26 cellular contexts compared by ENCODE assay signal in genomic region chr19:12453495-12453894, GRCh38. TPM values are rescaled to one million over a fixed set of nuclear protein-coding genes. Genes with fewer than 3 reads are reported as not detected.
DNase-seq lines count a peak whose midpoint lies in the region; ATAC-seq and TF ChIP-seq lines count a peak whose summit lies in the region.
"Had no signal": no experiment of that assay in that cellular context is flagged by ENCODE, and none has a peak within 500 bp of the region (broad histone marks: within the 10 kb centered on the region; RNA-seq: fewer than 3 reads in every experiment).

No MANE protein-coding gene starts in this region.

- dilution Hi-C loops in mammary epithelial cell (cut with HindIII; ENCODE audit: low sequenced_read_pairs), result no loop called here

- CTCF ChIA-PET in mammary epithelial cell (lab: Charles Lee; ENCODE audit: low non-redundant PET) (no interaction called here), MCF 10A (lab: Yijun Ruan, JAX) (interaction anchor here (0.6 to 1.0 kb wide), 3 partner anchors 60 to 1046 kb away, joined by 3 to 4 read pairs (median 3); no protein-coding TSS in a partner anchor)

- H3K79me2 ChIP-seq in mammary epithelial cell (ENCODE audit: insufficient read depth, low read length), result no peaks in the 10 kb centered on the region

- 10% methylated on average over 3 of the region's 6 CpGs for WGBS in mammary epithelial cell (ENCODE audit: low coverage, missing lambda C conversion rate)

- POLR2A ChIA-PET in MCF 10A (lab: Yijun Ruan, JAX), result interaction anchor here (0.7 kb wide), 1 partner anchor 290 kb away, joined by 3 read pairs; no protein-coding TSS in a partner anchor

- no peaks in the 10 kb centered on the region for H3K4me1 ChIP-seq in mammary epithelial cell (ENCODE audit: insufficient read depth, low read length)
- H3K4me1 ChIP-seq: adrenal gland, esophagus muscularis mucosa, tibial nerve had no signal

- in situ Hi-C loops in mammary epithelial cell (cut with MboI; ENCODE audit: low sequenced_read_pairs in 2 of 2), result no loop called here

- H3K4me3 ChIP-seq in mammary epithelial cell (replicated peaks in 1 of 3; ENCODE audit: insufficient read depth in 1 of 3, low read depth in 2 of 3, low read length in 3 of 3), result no peak overlapping the region
- H3K4me3 ChIP-seq: adrenal gland, esophagus muscularis mucosa, tibial nerve had no signal

- H3K27ac Mint-ChIP-seq in MCF 10A (ENCODE audit: low read depth, unreplicated experiment) (no peak overlapping the region), CD14-positive monocyte (no peak overlapping the region), osteocyte (ENCODE audit: unreplicated experiment) (no peak overlapping the region)
- H3K27ac Mint-ChIP-seq: activated CD4-positive, alpha-beta memory T cell treated with anti-CD3 and anti-CD28 coated beads, Interleukin-2, amount 10 ng/mL, durations not matched to agents 7 days and 5 days; activated naive CD4-positive, alpha-beta T cell treated with anti-CD3 and anti-CD28 coated beads, Interleukin-2, amount 10 ng/mL, durations not matched to agents 7 days and 5 days; brain; natural killer cell had no signal

- H3K27ac ChIP-seq in mammary epithelial cell (ENCODE audit: insufficient read depth, low read depth, low read length), result no peak overlapping the region
- H3K27ac ChIP-seq: adrenal gland, esophagus muscularis mucosa, tibial nerve had no signal

- DNase-seq in mammary epithelial cell (peak; percentile 20), MCF 10A (ENCODE audit: unreplicated experiment) (no peak), NCI-H510A treated with DMSO at 0.1 percent for 48 hours (lab: John Stamatoyannopoulos, UW) (peak; percentile 8), left colon (peak; percentile 35 to 52), NCI-H146 (lab: John Stamatoyannopoulos, UW) (no peak), CD14-positive monocyte (ENCODE audit: low spot score) (no peak), GM03348 (ENCODE audit: low spot score) (no peak), osteocyte (ENCODE audit: extremely low spot score, unreplicated experiment) (no peak)
- DNase-seq: activated CD4-positive, alpha-beta memory T cell treated with anti-CD3 and anti-CD28 coated beads, Interleukin-2, amount 10 ng/mL, durations not matched to agents 7 days and 5 days; activated CD4-positive, alpha-beta T cell treated with anti-CD3 and anti-CD28 coated beads for 1 hour; activated CD8-positive, alpha-beta memory T cell treated with anti-CD3 and anti-CD28 coated beads, Interleukin-2, amount 50 U/mL, for 4 hours; activated naive CD4-positive, alpha-beta T cell treated with anti-CD3 and anti-CD28 coated beads, Interleukin-2, amount 10 ng/mL, durations not matched to agents 7 days and 5 days; adrenal gland; cerebellar nuclear complex; foreskin fibroblast; midbrain; natural killer cell; NCI-H2171 treated with DMSO at 0.1 percent for 48 hours; NCI-H526 treated with DMSO at 0.1 percent for 48 hours; nucleus accumbens; SHP77; stimulated activated CD4-positive, alpha-beta T cell treated with anti-CD3 and anti-CD28 coated beads, Interleukin-4, amount 100 ng/mL, for 24 hours had no signal

- H3K9me3 ChIP-seq in mammary epithelial cell (replicated peaks; ENCODE audit: insufficient read depth, low read length), result peaks cover 26% of the 10 kb centered on the region
- H3K9me3 ChIP-seq: adrenal gland had no signal

- H3K36me3 Mint-ChIP-seq in MCF 10A (ENCODE audit: insufficient read depth, unreplicated experiment) (no peaks in the 10 kb centered on the region), CD14-positive monocyte (peaks cover 0 to 3% of the 10 kb centered on the region in 2 donors), osteocyte (ENCODE audit: unreplicated experiment) (peaks cover 32% of the 10 kb centered on the region)
- H3K36me3 Mint-ChIP-seq: activated naive CD4-positive, alpha-beta T cell treated with anti-CD3 and anti-CD28 coated beads, Interleukin-2, amount 10 ng/mL, durations not matched to agents 7 days and 5 days had no signal

- no peak for TF ChIP-seq CTCF in mammary epithelial cell (conservative IDR thresholded peaks at IDR 0.05 in 1 of 2, IDR thresholded peaks at IDR 0.05 in 1 of 2; ENCODE audit: extremely low read depth in 1 of 2, insufficient read depth in 1 of 2, low read depth in 1 of 2, low read length in 2 of 2)
- TF ChIP-seq CTCF in MCF 10A (IDR thresholded peaks at IDR 0.05; ENCODE audit: unreplicated experiment), result no peak
- no peak for TF ChIP-seq CTCF in CD14-positive monocyte (IDR thresholded peaks at IDR 0.05)
- no peak for TF ChIP-seq CTCF in osteocyte (IDR thresholded peaks at IDR 0.05)

- peak; percentile 46 for ATAC-seq in left colon
- ATAC-seq: natural killer cell, Panc1 had no signal

- H3K9me3 Mint-ChIP-seq in MCF 10A (ENCODE audit: unreplicated experiment) (peaks cover 24% of the 10 kb centered on the region), CD14-positive monocyte (peaks cover 36 to 84% (median 76%) of the 10 kb centered on the region in 7 donors), osteocyte (ENCODE audit: unreplicated experiment) (peaks cover 47% of the 10 kb centered on the region)

- no peak overlapping the region for H3K9ac ChIP-seq in mammary epithelial cell (ENCODE audit: insufficient read depth, low read length)

- no peaks in the 10 kb centered on the region for H4K20me1 ChIP-seq in mammary epithelial cell (ENCODE audit: insufficient read depth, low read length)

- H3K27me3 Mint-ChIP-seq in MCF 10A (ENCODE audit: insufficient read depth, unreplicated experiment) (no peaks in the 10 kb centered on the region), CD14-positive monocyte (ENCODE audit: low read depth in 3 of 3) (peaks cover 0 to 3% (median 3%) of the 10 kb centered on the region in 3 donors), osteocyte (ENCODE audit: unreplicated experiment) (no peaks in the 10 kb centered on the region)
- H3K27me3 Mint-ChIP-seq: activated CD4-positive, alpha-beta memory T cell treated with anti-CD3 and anti-CD28 coated beads, Interleukin-2, amount 10 ng/mL, durations not matched to agents 7 days and 5 days; activated naive CD4-positive, alpha-beta T cell treated with anti-CD3 and anti-CD28 coated beads, Interleukin-2, amount 10 ng/mL, durations not matched to agents 7 days and 5 days; brain had no signal

- H3K4me2 ChIP-seq in mammary epithelial cell (ENCODE audit: insufficient read depth, low read depth, low read length), result no peak overlapping the region

- intact Hi-C loops in mammary epithelial cell (cut with micrococcal nuclease), result no loop called here
- intact Hi-C loops in MCF 10A (cut with micrococcal nuclease), result no loop called here
- intact Hi-C loops in left colon (cut with DNase I, micrococcal nuclease), result no loop called here
- intact Hi-C loops in CD14-positive monocyte (cut with micrococcal nuclease), result no loop called here

- H2AFZ ChIP-seq in mammary epithelial cell (ENCODE audit: low read depth, low read length), result no peak overlapping the region

- no peaks in the 10 kb centered on the region for H3K36me3 ChIP-seq in mammary epithelial cell (ENCODE audit: insufficient read depth, low read length)
- H3K36me3 ChIP-seq: adrenal gland had no signal

- no peaks in the 10 kb centered on the region for H3K27me3 ChIP-seq in mammary epithelial cell (ENCODE audit: insufficient read depth, low read length)
- H3K27me3 ChIP-seq: adrenal gland, esophagus muscularis mucosa, tibial nerve had no signal

- H3K4me3 Mint-ChIP-seq in MCF 10A (ENCODE audit: unreplicated experiment) (no peak overlapping the region), CD14-positive monocyte (no peak overlapping the region), osteocyte (ENCODE audit: unreplicated experiment) (no peak overlapping the region)
- H3K4me3 Mint-ChIP-seq: activated CD4-positive, alpha-beta memory T cell treated with anti-CD3 and anti-CD28 coated beads, Interleukin-2, amount 10 ng/mL, durations not matched to agents 7 days and 5 days; activated naive CD4-positive, alpha-beta T cell treated with anti-CD3 and anti-CD28 coated beads, Interleukin-2, amount 10 ng/mL, durations not matched to agents 7 days and 5 days; brain; natural killer cell had no signal

- H3K4me1 Mint-ChIP-seq in MCF 10A (ENCODE audit: insufficient read depth, unreplicated experiment) (no peaks in the 10 kb centered on the region), CD14-positive monocyte (no peaks in the 10 kb centered on the region), osteocyte (ENCODE audit: unreplicated experiment) (no peaks in the 10 kb centered on the region)
- H3K4me1 Mint-ChIP-seq: activated CD4-positive, alpha-beta memory T cell treated with anti-CD3 and anti-CD28 coated beads, Interleukin-2, amount 10 ng/mL, durations not matched to agents 7 days and 5 days; activated naive CD4-positive, alpha-beta T cell treated with anti-CD3 and anti-CD28 coated beads, Interleukin-2, amount 10 ng/mL, durations not matched to agents 7 days and 5 days; brain; natural killer cell had no signal

- BruUV-seq in mammary epithelial cell (replicated peaks; lab: Mats Ljungman, UMichigan), result no TSS peak
- BruUV-seq in MCF 10A (replicated peaks; lab: Mats Ljungman, UMichigan), result no TSS peak

RNA-seq across cellular contexts. Expression of gene ZNF443, which starts 12.7 kb away (rescaled TPM):
- total RNA-seq in mammary epithelial cell (1 to 10 TPM; 2.2 to 3.5 TPM), MCF 10A (2022) (0.79 and 1.6 TPM in 2 replicates), left colon (1 to 10 TPM; 6.0 to 7.4 TPM), osteocyte (1.7 and 2.2 TPM in 2 replicates)
- polyA plus RNA-seq in mammary epithelial cell (1.2 TPM), CD14-positive monocyte (under 1 TPM; 0.24 to 1.00 TPM)
- polyA minus RNA-seq in mammary epithelial cell, result 1.7 TPM

RNA-seq across cellular contexts. Expression of gene ZNF709, which starts 31.1 kb away (rescaled TPM):
- total RNA-seq in mammary epithelial cell, result 1 to 10 TPM in 1 of 2 donors, under 1 TPM in 1; 0.82 to 3.7 TPM
- polyA plus RNA-seq in mammary epithelial cell, result 0.41 TPM
- not detected for polyA minus RNA-seq in mammary epithelial cell
- 0.23 and 0.52 TPM in 2 replicates for total RNA-seq in MCF 10A (2022)
- 1 to 10 TPM; 1.3 to 2.5 TPM for total RNA-seq in left colon
- under 1 TPM; 0.15 to 0.19 TPM for polyA plus RNA-seq in CD14-positive monocyte
- 3.4 and 3.9 TPM in 2 replicates for total RNA-seq in osteocyte

RNA-seq across cellular contexts. Expression of gene ZNF799, which starts 52.4 kb away (rescaled TPM):
- total RNA-seq in mammary epithelial cell, result 1 to 10 TPM; 2.6 to 3.5 TPM
- 1.5 TPM for polyA plus RNA-seq in mammary epithelial cell
- 3.0 TPM for polyA minus RNA-seq in mammary epithelial cell
- 1.0 and 1.8 TPM in 2 replicates for total RNA-seq in MCF 10A (2022)
- 1 to 10 TPM; 5.6 to 7.5 TPM for total RNA-seq in left colon
- 1 to 10 TPM; 3.2 to 3.4 TPM for polyA plus RNA-seq in CD14-positive monocyte
- total RNA-seq in osteocyte, result 1.7 and 2.1 TPM in 2 replicates

Comparison
In these comparisons a context has a peak if more than half of its experiments do, and no peak if none do; other contexts are left out.
1. DNase-seq: peak in mammary epithelial cell (single experiment), NCI-H510A treated with DMSO at 0.1 percent for 48 hours (single experiment) and left colon (2 of 2); none in MCF 10A (single experiment), NCI-H146 (single experiment), CD14-positive monocyte (single experiment), GM03348 (single experiment) and osteocyte (single experiment).